Comparison of ENCODE assay signal across 27 cellular contexts in the genomic region with DNA sequence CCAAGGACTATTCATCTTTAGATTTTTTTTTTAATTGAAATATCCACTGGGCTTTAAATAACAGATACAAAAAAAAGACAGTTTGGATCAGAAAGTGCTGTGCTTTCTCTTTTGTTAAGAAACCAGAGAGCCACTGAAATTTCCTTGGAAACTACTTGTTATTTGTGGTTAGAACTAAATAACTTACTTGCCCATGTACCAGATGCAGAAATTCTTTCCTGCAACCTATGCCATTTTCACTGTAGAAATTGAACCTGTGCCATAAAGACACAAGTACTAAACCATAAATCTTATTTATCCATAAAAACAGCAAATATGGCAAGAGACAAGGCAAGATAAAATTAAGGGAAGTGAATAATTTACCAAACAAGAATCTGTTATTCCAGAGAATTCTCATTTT. TPM values are rescaled to one million over a fixed set of nuclear protein-coding genes. Genes with fewer than 3 reads are reported as not detected.
DNase-seq lines count a peak whose midpoint lies in the region; ATAC-seq and TF ChIP-seq lines count a peak whose summit lies in the region.
"Had no signal": no experiment of that assay in that cellular context is flagged by ENCODE, and none has a peak within 500 bp of the region (broad histone marks: within the 10 kb centered on the region; RNA-seq: fewer than 3 reads in every experiment).

No MANE protein-coding gene starts in this region.

- peak overlapping the region; percentile 38 for H3K27ac Mint-ChIP-seq in activated naive CD8-positive, alpha-beta T cell
- H3K27ac Mint-ChIP-seq in activated naive CD8-positive, alpha-beta T cell treated with anti-CD3 and anti-CD28 coated beads, Interleukin-2, amount 50 U/mL, for 24 hours: no peak overlapping the region
- H3K27ac Mint-ChIP-seq in WTC11: no peak overlapping the region
- H3K27ac Mint-ChIP-seq: activated CD8-positive, alpha-beta memory T cell treated with anti-CD3 and anti-CD28 coated beads, Interleukin-2, amount 10 ng/mL, durations not matched to agents 7 days and 5 days; activated naive CD4-positive, alpha-beta T cell treated with anti-CD3 and anti-CD28 coated beads, Interleukin-2, amount 50 U/mL, for 72 hours; mesothelial cell of epicardium; type B pancreatic cell had no signal

- no peak for DNase-seq in activated naive CD8-positive, alpha-beta T cell treated with anti-CD3 and anti-CD28 coated beads, Interleukin-2, amount 50 U/mL, for 24 hours
- peak; percentile 72 for DNase-seq in fibroblast of peridontal ligament (ENCODE audit: extremely low read depth)
- DNase-seq in WTC11 (ENCODE audit: low spot score): no peak
- no peak for DNase-seq in HK-2 (ENCODE audit: unreplicated experiment)
- DNase-seq in NCI-H2227 (lab: John Stamatoyannopoulos, UW; ENCODE audit: unreplicated experiment): no peak
- DNase-seq: activated CD4-positive, alpha-beta T cell treated with anti-CD3 and anti-CD28 coated beads for 4 hours; activated CD8-positive, alpha-beta memory T cell treated with anti-CD3 and anti-CD28 coated beads, Interleukin-2, amount 10 ng/mL, durations not matched to agents 7 days and 5 days; C1 segment of cervical spinal cord; cortex of kidney; KG1; left ventricle myocardium inferior; naive thymus-derived CD8-positive, alpha-beta T cell; NCI-H187; NCI-H2227 treated with DMSO at 0.1 percent for 48 hours; NCI-H82; pancreas; PC-3; right lobe of liver; SIG-M5; stimulated activated CD4-positive, alpha-beta T cell treated with anti-CD3 and anti-CD28 coated beads, Interleukin-15, amount 100 ng/mL, for 24 hours had no signal

- no peak overlapping the region for H3K4me3 Mint-ChIP-seq in activated naive CD8-positive, alpha-beta T cell
- H3K4me3 Mint-ChIP-seq in activated naive CD8-positive, alpha-beta T cell treated with anti-CD3 and anti-CD28 coated beads, Interleukin-2, amount 50 U/mL, for 24 hours: no peak overlapping the region
- no peak overlapping the region for H3K4me3 Mint-ChIP-seq in WTC11
- H3K4me3 Mint-ChIP-seq: activated CD8-positive, alpha-beta memory T cell treated with anti-CD3 and anti-CD28 coated beads, Interleukin-2, amount 10 ng/mL, durations not matched to agents 7 days and 5 days; mesothelial cell of epicardium; naive thymus-derived CD8-positive, alpha-beta T cell; type B pancreatic cell had no signal

- peaks cover 21% of the 10 kb centered on the region for H3K4me1 Mint-ChIP-seq in activated naive CD8-positive, alpha-beta T cell (ENCODE audit: low read depth)
- H3K4me1 Mint-ChIP-seq in activated naive CD8-positive, alpha-beta T cell treated with anti-CD3 and anti-CD28 coated beads, Interleukin-2, amount 50 U/mL, for 24 hours: peaks cover 13% of the 10 kb centered on the region
- H3K4me1 Mint-ChIP-seq in WTC11: peaks cover 42% of the 10 kb centered on the region
- H3K4me1 Mint-ChIP-seq: mesothelial cell of epicardium had no signal

- H3K36me3 Mint-ChIP-seq in activated naive CD8-positive, alpha-beta T cell: peaks cover 18% of the 10 kb centered on the region
- peaks cover 28% of the 10 kb centered on the region for H3K36me3 Mint-ChIP-seq in activated naive CD8-positive, alpha-beta T cell treated with anti-CD3 and anti-CD28 coated beads, Interleukin-2, amount 50 U/mL, for 24 hours (ENCODE audit: low read depth)
- H3K36me3 Mint-ChIP-seq in WTC11: peaks cover 29% of the 10 kb centered on the region

- TF ChIP-seq CTCF in WTC11 (IDR thresholded peaks at IDR 0.05): no peak

- POLR2A ChIA-PET in WTC11 (lab: Charles Lee): no interaction called here

- H3K9me3 Mint-ChIP-seq in activated naive CD8-positive, alpha-beta T cell (ENCODE audit: low read depth): no peaks in the 10 kb centered on the region
- no peaks in the 10 kb centered on the region for H3K9me3 Mint-ChIP-seq in activated naive CD8-positive, alpha-beta T cell treated with anti-CD3 and anti-CD28 coated beads, Interleukin-2, amount 50 U/mL, for 24 hours
- H3K9me3 Mint-ChIP-seq in WTC11: no peaks in the 10 kb centered on the region
- H3K9me3 Mint-ChIP-seq: activated naive CD4-positive, alpha-beta T cell treated with anti-CD3 and anti-CD28 coated beads, Interleukin-2, amount 50 U/mL, for 72 hours; mesothelial cell of epicardium; naive thymus-derived CD8-positive, alpha-beta T cell; type B pancreatic cell had no signal

- no peak for TF ChIP-seq POLR2A in GM18505 (IDR thresholded peaks at IDR 0.05; ENCODE audit: borderline replicate concordance, extremely low read depth, insufficient read depth, insufficient read length)

- no peaks in the 10 kb centered on the region for H3K27me3 Mint-ChIP-seq in activated naive CD8-positive, alpha-beta T cell
- H3K27me3 Mint-ChIP-seq in activated naive CD8-positive, alpha-beta T cell treated with anti-CD3 and anti-CD28 coated beads, Interleukin-2, amount 50 U/mL, for 24 hours: no peaks in the 10 kb centered on the region
- H3K27me3 Mint-ChIP-seq in WTC11 (ENCODE audit: low read depth): no peaks in the 10 kb centered on the region
- H3K27me3 Mint-ChIP-seq: activated CD8-positive, alpha-beta memory T cell treated with anti-CD3 and anti-CD28 coated beads, Interleukin-2, amount 10 ng/mL, durations not matched to agents 7 days and 5 days; naive thymus-derived CD8-positive, alpha-beta T cell; type B pancreatic cell had no signal

- no peak for ATAC-seq in activated naive CD8-positive, alpha-beta T cell treated with anti-CD3 and anti-CD28 coated beads, Interleukin-2, amount 50 U/mL, for 24 hours
- ATAC-seq in SK-N-SH treated with all-trans-retinoic acid at 6 μM for 48 hours (peak; percentile 56), WTC11 (no peak), GM18505 (IDR thresholded peaks at IDR 0.05; ENCODE audit: unreplicated experiment) (no peak)
- ATAC-seq: A549; activated CD8-positive, alpha-beta memory T cell treated with anti-CD3 and anti-CD28 coated beads, Interleukin-2, amount 10 ng/mL, durations not matched to agents 7 days and 5 days; activated naive CD4-positive, alpha-beta T cell treated with anti-CD3 and anti-CD28 coated beads, Interleukin-2, amount 50 U/mL, for 72 hours; naive thymus-derived CD8-positive, alpha-beta T cell; pancreas; PC-3; right lobe of liver had no signal

- CTCF ChIA-PET in WTC11 (lab: Charles Lee): no interaction called here

TF ChIP-seq in SK-N-SH treated with all-trans-retinoic acid at 6 μM for 48 hours, 23 proteins besides CTCF, POLR2A, EP300 and RAD21 (continues in another document):
- no peak for TF ChIP-seq BACH2 (CRISPR knock-in tag; IDR thresholded peaks at IDR 0.05; ENCODE audit: borderline replicate concordance)
- no peak for TF ChIP-seq TCF4 (CRISPR knock-in tag; IDR thresholded peaks at IDR 0.05; ENCODE audit: borderline replicate concordance)
- no peak for TF ChIP-seq GLIS3 (CRISPR knock-in tag; IDR thresholded peaks at IDR 0.05)
- no peak for TF ChIP-seq TSHZ2 (CRISPR knock-in tag; IDR thresholded peaks at IDR 0.05)
- no peak for TF ChIP-seq OSR1 (CRISPR knock-in tag; IDR thresholded peaks at IDR 0.05)

TF ChIP-seq in WTC11, 78 proteins besides CTCF, POLR2A, EP300 and RAD21:
- no peak for TF ChIP-seq ZNF138 (CRISPR knock-in tag; conservative IDR thresholded peaks at IDR 0.05)

RNA-seq across cellular contexts. Expression of gene PHTF1, which starts 6.0 kb away (rescaled TPM):
- 23.9 to 28.7 TPM (median 25.2 TPM) in 3 replicates for total RNA-seq in WTC11 (2021)

RNA-seq across cellular contexts. Expression of gene RSBN1, which starts 47.0 kb away (rescaled TPM):
- 15.5 to 19.3 TPM (median 19.1 TPM) in 3 replicates for total RNA-seq in WTC11 (2021)
